In genomic region chr17:28727727-28728363, GRCh38 we compare ENCODE assay signal across 8 cellular contexts. TPM values are rescaled to one million over a fixed set of nuclear protein-coding genes. Genes with fewer than 3 reads are reported as not detected.
DNase-seq lines count a peak whose midpoint lies in the region; ATAC-seq and TF ChIP-seq lines count a peak whose summit lies in the region.

No MANE protein-coding gene starts in this region.

- peaks cover 38% of the 10 kb centered on the region for H3K4me1 ChIP-seq in mucosa of descending colon (ENCODE audit: low read depth)

- TF ChIP-seq CTCF in 22Rv1 (IDR thresholded peaks at IDR 0.05) (peak; percentile 9; the same call in 1 of the 2 replicates), mucosa of descending colon (IDR thresholded peaks at IDR 0.05) (peak; percentile 8)

- ATAC-seq in GM18498 (IDR thresholded peaks at IDR 0.05; ENCODE audit: unreplicated experiment) = peak; percentile 27
- ATAC-seq in HG02870 (IDR thresholded peaks at IDR 0.05; ENCODE audit: unreplicated experiment) = peak; percentile 41
- ATAC-seq in mucosa of descending colon = peak; percentile 40
- peak; percentile 72 for ATAC-seq in stimulated activated effector memory CD8-positive, alpha-beta T cell treated with anti-CD3 and anti-CD28 coated beads, Interleukin-12 subunit alpha, Interleukin-12 subunit beta, amount 100 ng/mL, for 72 hours

- H3K4me1 Mint-ChIP-seq in stimulated activated effector memory CD8-positive, alpha-beta T cell treated with anti-CD3 and anti-CD28 coated beads, Interleukin-12 subunit alpha, Interleukin-12 subunit beta, amount 100 ng/mL, for 72 hours = peaks cover 60% of the 10 kb centered on the region

- DNase-seq in NCI-H2171 (lab: John Stamatoyannopoulos, UW) (peak; percentile 52), dermis blood vessel endothelial cell (peak; percentile 56), mucosa of descending colon (peak; percentile 79 to 88 (median 81))
- DNase-seq in activated CD4-positive, alpha-beta T cell treated with anti-CD3 and anti-CD28 coated beads for 4 hours = peak; percentile 88 to 93
- peak; percentile 66 to 93 for DNase-seq in stimulated activated effector memory CD8-positive, alpha-beta T cell treated with anti-CD3 and anti-CD28 coated beads, Interleukin-12 subunit alpha, Interleukin-12 subunit beta, amount 100 ng/mL, for 72 hours (ENCODE audit: low spot score in 2 of 2)

- H3K4me3 ChIP-seq in mucosa of descending colon = peak overlapping the region; percentile 44

- H3K27ac ChIP-seq in 22Rv1 = peak overlapping the region; percentile 99

- peaks cover 63% of the 10 kb centered on the region for H3K36me3 Mint-ChIP-seq in stimulated activated effector memory CD8-positive, alpha-beta T cell treated with anti-CD3 and anti-CD28 coated beads, Interleukin-12 subunit alpha, Interleukin-12 subunit beta, amount 100 ng/mL, for 72 hours

- peaks cover 9% of the 10 kb centered on the region for H3K36me3 ChIP-seq in mucosa of descending colon (ENCODE audit: low read depth)

- H3K27ac Mint-ChIP-seq in stimulated activated effector memory CD8-positive, alpha-beta T cell treated with anti-CD3 and anti-CD28 coated beads, Interleukin-12 subunit alpha, Interleukin-12 subunit beta, amount 100 ng/mL, for 72 hours = peak overlapping the region; percentile 100

- H3K9me3 Mint-ChIP-seq in stimulated activated effector memory CD8-positive, alpha-beta T cell treated with anti-CD3 and anti-CD28 coated beads, Interleukin-12 subunit alpha, Interleukin-12 subunit beta, amount 100 ng/mL, for 72 hours = no peaks in the 10 kb centered on the region

- intact Hi-C loops in mucosa of descending colon (cut with DNase I, micrococcal nuclease) = no loop called here

- peak overlapping the region; percentile 99 for H3K4me3 Mint-ChIP-seq in stimulated activated effector memory CD8-positive, alpha-beta T cell treated with anti-CD3 and anti-CD28 coated beads, Interleukin-12 subunit alpha, Interleukin-12 subunit beta, amount 100 ng/mL, for 72 hours

- H3K9me3 ChIP-seq in mucosa of descending colon = no peaks in the 10 kb centered on the region

RNA-seq across cellular contexts. Expression of gene NEK8, which starts 0.7 kb away (rescaled TPM):
- 2.9 and 3.9 TPM in 2 replicates for total RNA-seq in dermis blood vessel endothelial cell
- total RNA-seq in mucosa of descending colon = 1 to 10 TPM; 3.4 to 7.9 (median 6.8) TPM

RNA-seq across cellular contexts. Expression of gene TLCD1, which starts 1.8 kb away (rescaled TPM):
- total RNA-seq in dermis blood vessel endothelial cell = 0.85 and 0.93 TPM in 2 replicates
- total RNA-seq in mucosa of descending colon = 10 to 100 TPM in 2 of 3 donors, 1 to 10 TPM in 1; 4.8 to 21.3 (median 16.8) TPM

RNA-seq across cellular contexts. Expression of gene RPL23A, which starts 8.1 kb away (rescaled TPM):
- total RNA-seq in dermis blood vessel endothelial cell (777 and 912 TPM in 2 replicates), mucosa of descending colon (1,000 to 10,000 TPM; 1,144 to 1,252 (median 1,216) TPM)

RNA-seq across cellular contexts. Expression of gene RAB34, which starts 10.2 kb away (rescaled TPM):
- total RNA-seq in dermis blood vessel endothelial cell (25.6 and 36.9 TPM in 2 replicates), mucosa of descending colon (10 to 100 TPM in 2 of 3 donors, 1 to 10 TPM in 1; 6.5 to 74.4 (median 19.3) TPM)

RNA-seq across cellular contexts. Expression of gene TRAF4, which starts 16.0 kb away (rescaled TPM):
- total RNA-seq in dermis blood vessel endothelial cell = 32.1 and 37.4 TPM in 2 replicates
- 100 to 1,000 TPM in 2 of 3 donors, 10 to 100 TPM in 1; 66.0 to 166 (median 126) TPM for total RNA-seq in mucosa of descending colon

Comparison
In these comparisons a context has a peak if more than half of its experiments do, and no peak if none do; other contexts are left out.
1. Peak in every context shown above with its lines: DNase-seq, ATAC-seq, H3K4me3 ChIP-seq and H3K27ac ChIP-seq.